Comparison of ENCODE assay signal across 23 cellular contexts in the genomic region with DNA sequence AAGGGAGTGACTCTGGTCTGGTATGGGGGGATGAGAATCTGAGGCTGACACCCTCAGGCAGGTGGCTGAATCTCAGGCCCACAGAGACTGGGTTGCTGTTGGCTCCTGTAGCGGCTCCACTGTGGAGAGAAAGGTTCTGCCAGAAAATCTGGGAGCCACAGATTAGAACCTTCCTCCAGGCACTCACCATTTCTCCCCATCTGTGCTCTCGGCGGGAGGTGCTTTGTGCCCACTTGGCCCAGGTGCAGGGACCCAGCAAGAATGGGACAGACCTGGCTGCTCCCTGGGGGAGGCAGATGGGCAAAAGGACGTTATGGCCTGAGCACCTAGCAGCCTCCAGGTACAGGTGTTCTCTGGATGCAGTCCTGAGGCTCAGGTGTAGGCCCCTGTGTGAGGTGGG.
"Had no signal": no experiment of that assay in that cellular context is flagged by ENCODE, and none has a peak within 500 bp of the region (broad histone marks: within the 10 kb centered on the region; RNA-seq: fewer than 3 reads in every experiment).

No MANE protein-coding gene starts in this region.

- H3K27me3 Mint-ChIP-seq: activated naive CD8-positive, alpha-beta T cell; stimulated activated naive CD8-positive, alpha-beta T cell treated with anti-CD3 and anti-CD28 coated beads, Interleukin-15, amount 100 ng/mL, for 72 hours had no signal

- ATAC-seq: left lung; pancreas; psoas muscle; stimulated activated effector memory CD8-positive, alpha-beta T cell treated with anti-CD3 and anti-CD28 coated beads, Interleukin-12 subunit alpha, Interleukin-12 subunit beta, amount 100 ng/mL, for 72 hours; stimulated activated naive CD8-positive, alpha-beta T cell treated with anti-CD3 and anti-CD28 coated beads, Interleukin-15, amount 100 ng/mL, for 72 hours had no signal

- H3K27me3 ChIP-seq: dorsolateral prefrontal cortex, left lung, pancreas, sigmoid colon, upper lobe of left lung, vagina had no signal

- H3K9me3 Mint-ChIP-seq: nephron; stimulated activated effector memory CD8-positive, alpha-beta T cell treated with anti-CD3 and anti-CD28 coated beads, Interleukin-12 subunit alpha, Interleukin-12 subunit beta, amount 100 ng/mL, for 72 hours; stimulated activated naive CD8-positive, alpha-beta T cell treated with anti-CD3 and anti-CD28 coated beads, Interleukin-15, amount 100 ng/mL, for 72 hours had no signal

- H3K36me3 ChIP-seq: left lung, pancreas, vagina had no signal

- DNase-seq: activated CD4-positive, alpha-beta T cell treated with anti-CD3 and anti-CD28 coated beads for 4 hours; activated CD4-positive, alpha-beta T cell treated with anti-CD3 and anti-CD28 coated beads, Interleukin-2, amount 50 U/mL, for 4 hours; activated effector memory CD4-positive, alpha-beta T cell treated with Interleukin-2 at 50 U/mL for 16 hours; activated naive CD4-positive, alpha-beta T cell treated with Interleukin-2 at 50 U/mL for 16 hours; anterior cingulate cortex; effector memory CD4-positive, alpha-beta T cell; glutamatergic neuron; psoas muscle; sigmoid colon; small intestine; stimulated activated CD4-positive, alpha-beta T cell treated with anti-CD3 and anti-CD28 coated beads, Interleukin-4, amount 100 ng/mL, for 24 hours; stimulated activated naive CD8-positive, alpha-beta T cell treated with anti-CD3 and anti-CD28 coated beads, Interleukin-15, amount 100 ng/mL, for 72 hours; upper lobe of left lung had no signal

- H3K27ac Mint-ChIP-seq: activated naive CD8-positive, alpha-beta T cell; nephron; stimulated activated effector memory CD8-positive, alpha-beta T cell treated with anti-CD3 and anti-CD28 coated beads, Interleukin-12 subunit alpha, Interleukin-12 subunit beta, amount 100 ng/mL, for 72 hours had no signal

- H3K27ac ChIP-seq: coronary artery, left lung, pancreas, psoas muscle, sigmoid colon, upper lobe of left lung, vagina, VCaP had no signal

- H3K4me1 ChIP-seq: sigmoid colon had no signal

- H3K36me3 Mint-ChIP-seq: activated naive CD8-positive, alpha-beta T cell had no signal

- H3K4me3 ChIP-seq: coronary artery, dorsolateral prefrontal cortex, left lung, lung, pancreas, psoas muscle, sigmoid colon, upper lobe of left lung, vagina had no signal

- H3K9me3 ChIP-seq: left lung, pancreas, psoas muscle, sigmoid colon, upper lobe of left lung, vagina had no signal

- H3K4me3 Mint-ChIP-seq: activated naive CD8-positive, alpha-beta T cell; nephron; stimulated activated effector memory CD8-positive, alpha-beta T cell treated with anti-CD3 and anti-CD28 coated beads, Interleukin-12 subunit alpha, Interleukin-12 subunit beta, amount 100 ng/mL, for 72 hours; stimulated activated naive CD8-positive, alpha-beta T cell treated with anti-CD3 and anti-CD28 coated beads, Interleukin-15, amount 100 ng/mL, for 72 hours had no signal
